ENCODE assay signal across 11 cellular contexts in the genomic region with DNA sequence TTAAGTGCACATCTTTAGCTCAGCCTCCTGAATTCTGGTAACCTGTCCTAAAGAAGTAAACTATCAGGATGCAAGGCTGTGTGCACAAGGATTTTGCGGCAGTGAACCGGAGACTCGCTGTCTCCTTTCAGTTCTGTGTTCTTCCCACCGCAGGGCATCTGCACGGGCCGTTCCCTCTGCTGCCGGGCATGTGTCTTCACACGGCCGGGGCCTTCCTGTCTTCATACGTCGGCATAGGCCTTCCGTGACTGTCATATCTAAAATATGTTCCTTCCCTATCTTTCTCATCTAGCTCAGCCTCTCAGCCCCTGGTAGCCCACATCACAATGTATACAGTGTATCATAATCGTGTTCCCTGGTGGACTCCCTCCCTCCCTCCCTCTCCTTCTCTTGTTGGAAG.
DNase-seq lines count a peak whose midpoint lies in the region; ATAC-seq and TF ChIP-seq lines count a peak whose summit lies in the region.
"Had no signal": no experiment of that assay in that cellular context is flagged by ENCODE, and none has a peak within 500 bp of the region (broad histone marks: within the 10 kb centered on the region; RNA-seq: fewer than 3 reads in every experiment).

No MANE protein-coding gene starts in this region.

- H3K4me1 ChIP-seq in rectal smooth muscle tissue (ENCODE audit: control insufficient read depth, insufficient read depth, low read length), result peaks cover 26% of the 10 kb centered on the region

- TF ChIP-seq CTCF in GM12865 (IDR thresholded peaks at IDR 0.05; ENCODE audit: insufficient read depth, low read depth, low read length, missing control alignments), result no peak
- TF ChIP-seq CTCF in WERI-Rb-1 (IDR thresholded peaks at IDR 0.05; ENCODE audit: low read depth, low read length), result no peak

- H3K27ac Mint-ChIP-seq in effector memory CD8-positive, alpha-beta T cell, result no peak overlapping the region

- H3K4me3 Mint-ChIP-seq in effector memory CD8-positive, alpha-beta T cell, result peak overlapping the region in 1 of 2 donors; percentile 45
- H3K4me3 Mint-ChIP-seq: central memory CD8-positive, alpha-beta T cell had no signal

- ATAC-seq in effector memory CD8-positive, alpha-beta T cell (replicated peaks), result peak; percentile 40
- ATAC-seq in GM18505 (IDR thresholded peaks at IDR 0.05; ENCODE audit: unreplicated experiment) (no peak), GM19395 (IDR thresholded peaks at IDR 0.05; ENCODE audit: unreplicated experiment) (no peak), GM18868 (IDR thresholded peaks at IDR 0.05; ENCODE audit: unreplicated experiment) (no peak)

- no peak for TF ChIP-seq POLR2A in GM18505 (IDR thresholded peaks at IDR 0.05; ENCODE audit: borderline replicate concordance, extremely low read depth, insufficient read depth, insufficient read length)

- DNase-seq in GM12865 (ENCODE audit: low read depth), result peak; percentile 82
- DNase-seq in NOMO-1 (lab: John Stamatoyannopoulos, UW; ENCODE audit: unreplicated experiment in 2 of 2), result peak; percentile 46 to 75
- DNase-seq in effector memory CD8-positive, alpha-beta T cell, result no peak
- no peak for DNase-seq in WERI-Rb-1
- DNase-seq: NCI-H226 had no signal

- H3K4me3 ChIP-seq in GM12865 (ENCODE audit: low read depth, low read length) (peak overlapping the region; percentile 38), rectal smooth muscle tissue (ENCODE audit: low read length) (no peak overlapping the region), WERI-Rb-1 (ENCODE audit: low read depth, low read length) (no peak overlapping the region)
- H3K4me3 ChIP-seq: thoracic aorta had no signal

- H3K36me3 ChIP-seq in rectal smooth muscle tissue (ENCODE audit: control insufficient read depth, insufficient read depth, low read length), result no peaks in the 10 kb centered on the region
- H3K36me3 ChIP-seq in WERI-Rb-1, result no peaks in the 10 kb centered on the region
- H3K36me3 ChIP-seq: thoracic aorta had no signal

- peaks cover 34 to 51% of the 10 kb centered on the region in 2 donors for H3K27me3 Mint-ChIP-seq in effector memory CD8-positive, alpha-beta T cell

- H3K27ac ChIP-seq in rectal smooth muscle tissue (ENCODE audit: low read depth, low read length) (peak overlapping the region; percentile 40), WERI-Rb-1 (no peak overlapping the region)

- H3K9me3 ChIP-seq in WERI-Rb-1 (ENCODE audit: severe bottlenecking), result no peaks in the 10 kb centered on the region
- H3K9me3 ChIP-seq: thoracic aorta had no signal

- no peak overlapping the region for H3K9ac ChIP-seq in rectal smooth muscle tissue (ENCODE audit: low read length)

- H3K36me3 Mint-ChIP-seq in effector memory CD8-positive, alpha-beta T cell (ENCODE audit: insufficient read depth), result no peaks in the 10 kb centered on the region

- peaks cover 14 to 18% of the 10 kb centered on the region in 2 donors for H3K4me1 Mint-ChIP-seq in effector memory CD8-positive, alpha-beta T cell (ENCODE audit: low read depth in 2 of 2)

- H3K9me3 Mint-ChIP-seq in effector memory CD8-positive, alpha-beta T cell, result no peaks in the 10 kb centered on the region
- H3K9me3 Mint-ChIP-seq: central memory CD8-positive, alpha-beta T cell had no signal

- H3K27me3 ChIP-seq in rectal smooth muscle tissue (ENCODE audit: control insufficient read depth, insufficient read depth, low read length) (no peaks in the 10 kb centered on the region), WERI-Rb-1 (ENCODE audit: insufficient read depth, low read depth, severe bottlenecking) (no peaks in the 10 kb centered on the region)

Comparison
In these comparisons a context has a peak if more than half of its experiments do, and no peak if none do; other contexts are left out.
1. DNase-seq: peak in GM12865 (single experiment) and NOMO-1 (2 of 2); none in effector memory CD8-positive, alpha-beta T cell (0 of 3) and WERI-Rb-1 (single experiment).